8 cellular contexts compared by ENCODE assay signal in the genomic region with DNA sequence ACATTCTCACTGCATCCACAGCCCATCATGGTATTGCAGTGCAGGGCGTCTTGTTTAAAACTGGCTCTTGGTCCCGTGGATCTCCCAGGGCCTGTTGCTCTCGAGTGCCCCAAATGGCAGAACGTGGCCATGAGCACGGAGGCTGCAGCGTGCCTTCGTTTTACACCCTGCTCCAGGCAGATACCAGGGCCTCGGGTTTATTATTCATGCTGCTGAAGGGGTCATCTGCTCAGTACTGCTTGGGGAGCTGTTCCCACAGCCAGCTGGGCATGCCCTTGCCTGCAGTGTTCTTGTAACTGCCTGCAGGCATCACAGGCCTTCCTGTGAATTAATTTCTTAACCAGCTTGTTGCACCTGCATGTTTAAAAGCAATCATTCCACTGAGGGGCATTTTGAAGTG.
A peak's percentile ranks its signal among the peaks of the same experiment; 100 is the strongest.
DNase-seq lines count a peak whose midpoint lies in the region; ATAC-seq and TF ChIP-seq lines count a peak whose summit lies in the region.

No MANE protein-coding gene starts in this region.

- peak overlapping the region in 8 of 10 donors; percentile 29 to 82 (median 66) for H3K4me3 Mint-ChIP-seq in naive thymus-derived CD8-positive, alpha-beta T cell
- no peak overlapping the region for H3K4me3 Mint-ChIP-seq in Calu3 (ENCODE audit: low read depth, unreplicated experiment)

- peaks cover 33 to 61% (median 47%) of the 10 kb centered on the region in 4 donors for H3K4me1 Mint-ChIP-seq in naive thymus-derived CD8-positive, alpha-beta T cell
- H3K4me1 Mint-ChIP-seq in Calu3 (ENCODE audit: low read depth, unreplicated experiment), result peaks cover 4% of the 10 kb centered on the region

- H3K4me3 ChIP-seq in mammary epithelial cell (replicated peaks in 1 of 3; ENCODE audit: insufficient read depth in 1 of 3, low read depth in 2 of 3, low read length in 3 of 3), result no peak overlapping the region

- intact Hi-C loops in mammary epithelial cell (cut with micrococcal nuclease) (loop anchor here (10.0 kb wide), 1 partner anchor 287 kb away; no protein-coding TSS in a partner anchor), Calu3 (cut with micrococcal nuclease; ENCODE audit: unreplicated experiment) (no loop called here)

- peaks cover 61% of the 10 kb centered on the region for H3K4me1 ChIP-seq in mammary epithelial cell (ENCODE audit: insufficient read depth, low read length)

- H2AFZ ChIP-seq in mammary epithelial cell (ENCODE audit: low read depth, low read length), result no peak overlapping the region

- WGBS in mammary epithelial cell (ENCODE audit: low coverage, missing lambda C conversion rate), result 3% methylated on average over 8 of the region's 8 CpGs

- POLR2A ChIA-PET in naive thymus-derived CD8-positive, alpha-beta T cell (lab: Charles Lee), result interaction anchor here (1.1 to 1.6 kb wide), 2 partner anchors 14 to 72 kb away, joined by 3 read pairs; no protein-coding TSS in a partner anchor

- H3K36me3 ChIP-seq in mammary epithelial cell (ENCODE audit: insufficient read depth, low read length), result no peaks in the 10 kb centered on the region

- H3K27me3 ChIP-seq in mammary epithelial cell (ENCODE audit: insufficient read depth, low read length), result no peaks in the 10 kb centered on the region

- TF ChIP-seq CTCF in mammary epithelial cell (conservative IDR thresholded peaks at IDR 0.05 in 1 of 2, IDR thresholded peaks at IDR 0.05 in 1 of 2; ENCODE audit: extremely low read depth in 1 of 2, insufficient read depth in 1 of 2, low read depth in 1 of 2, low read length in 2 of 2) (peak; percentile 86 to 92), Calu3 (IDR thresholded peaks at IDR 0.05; ENCODE audit: unreplicated experiment) (no peak)

- CTCF ChIA-PET in mammary epithelial cell (lab: Charles Lee; ENCODE audit: low non-redundant PET) (no interaction called here), Calu3 (lab: Charles Lee) (interaction anchor here (0.6 kb wide), 1 partner anchor 636 kb away, joined by 3 read pairs; no protein-coding TSS in a partner anchor)

- H3K27ac ChIP-seq in mammary epithelial cell (ENCODE audit: insufficient read depth, low read depth, low read length), result peak overlapping the region; percentile 71

- H3K9ac ChIP-seq in mammary epithelial cell (ENCODE audit: insufficient read depth, low read length), result no peak overlapping the region

- in situ Hi-C loops in mammary epithelial cell (cut with MboI; ENCODE audit: low sequenced_read_pairs in 2 of 2), result no loop called here

- H3K27me3 Mint-ChIP-seq in naive thymus-derived CD8-positive, alpha-beta T cell, result no peaks in the 10 kb centered on the region
- H3K27me3 Mint-ChIP-seq in Calu3 (ENCODE audit: unreplicated experiment), result no peaks in the 10 kb centered on the region

- peak; percentile 31 for DNase-seq in HCEC 1CT
- DNase-seq in T-helper 1 cell, result peak in 3 of 5 donors; percentile 28 to 80 (median 36)
- peak; percentile 98 for DNase-seq in mammary epithelial cell
- peak in 8 of 10 donors; percentile 16 to 75 (median 46) for DNase-seq in naive thymus-derived CD8-positive, alpha-beta T cell
- no peak for DNase-seq in Calu3
- DNase-seq in MV-4-11 (lab: John Stamatoyannopoulos, UW), result no peak

- peaks cover 10 to 18% (median 17%) of the 10 kb centered on the region in 3 donors for H3K36me3 Mint-ChIP-seq in naive thymus-derived CD8-positive, alpha-beta T cell
- peaks cover 5% of the 10 kb centered on the region for H3K36me3 Mint-ChIP-seq in Calu3 (ENCODE audit: insufficient read depth, unreplicated experiment)

- H3K4me2 ChIP-seq in mammary epithelial cell (ENCODE audit: insufficient read depth, low read depth, low read length), result no peak overlapping the region

- H3K27ac Mint-ChIP-seq in naive thymus-derived CD8-positive, alpha-beta T cell, result peak overlapping the region; percentile 78 to 95 (median 88)
- no peak overlapping the region for H3K27ac Mint-ChIP-seq in Calu3 (ENCODE audit: unreplicated experiment)

- no peaks in the 10 kb centered on the region for H3K9me3 ChIP-seq in mammary epithelial cell (replicated peaks; ENCODE audit: insufficient read depth, low read length)

- dilution Hi-C loops in mammary epithelial cell (cut with HindIII; ENCODE audit: low sequenced_read_pairs), result loop anchor here (5.0 kb wide), 4 partner anchors 35 to 100 kb away; no protein-coding TSS in a partner anchor

- H4K20me1 ChIP-seq in mammary epithelial cell (ENCODE audit: insufficient read depth, low read length), result no peaks in the 10 kb centered on the region

- H3K9me3 Mint-ChIP-seq in naive thymus-derived CD8-positive, alpha-beta T cell, result peaks cover 0 to 5% (median 0%) of the 10 kb centered on the region in 9 donors
- no peaks in the 10 kb centered on the region for H3K9me3 Mint-ChIP-seq in Calu3 (ENCODE audit: low read depth, unreplicated experiment)

- ATAC-seq in naive thymus-derived CD8-positive, alpha-beta T cell, result peak; percentile 88 to 92
- ATAC-seq in GM21619 (IDR thresholded peaks at IDR 0.05; ENCODE audit: unreplicated experiment) (no peak), GM21526 (IDR thresholded peaks at IDR 0.05; ENCODE audit: low FRiP score, unreplicated experiment) (no peak)

- TSS peak; percentile 54 for BruUV-seq in mammary epithelial cell (replicated peaks; lab: Mats Ljungman, UMichigan)
- BruUV-seq in Calu3 (replicated peaks; lab: Mats Ljungman, UMichigan), result no TSS peak

- no peaks in the 10 kb centered on the region for H3K79me2 ChIP-seq in mammary epithelial cell (ENCODE audit: insufficient read depth, low read length)

Comparison
In these comparisons a context has a peak if more than half of its experiments do, and no peak if none do; other contexts are left out.
1. DNase-seq: peak in HCEC 1CT (single experiment), T-helper 1 cell (3 of 5), mammary epithelial cell (single experiment) and naive thymus-derived CD8-positive, alpha-beta T cell (8 of 10); none in Calu3 (single experiment) and MV-4-11 (single experiment).
2. ATAC-seq: peak in naive thymus-derived CD8-positive, alpha-beta T cell (2 of 2); none in GM21619 (single experiment) and GM21526 (single experiment).